In the genomic region with DNA sequence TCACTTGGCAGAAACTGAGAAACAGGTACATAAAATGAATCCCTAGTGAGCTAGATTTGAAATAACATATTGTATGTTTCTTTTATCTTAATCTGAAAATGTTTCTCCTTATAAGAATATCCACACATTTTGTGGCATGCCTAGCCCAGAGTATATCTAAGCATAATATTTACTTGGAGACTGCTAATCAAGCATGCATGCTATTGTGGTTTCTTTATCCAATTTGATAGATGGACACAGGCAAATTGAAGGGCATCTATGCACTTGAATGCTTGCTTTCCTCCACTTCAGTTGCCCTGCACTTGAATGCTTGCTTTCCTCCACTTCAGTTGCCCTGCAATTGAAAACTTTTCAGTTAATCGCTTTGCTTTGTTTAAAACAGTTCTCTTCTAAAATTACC, we compare ENCODE assay signal across 20 cellular contexts.
"Had no signal": no experiment of that assay in that cellular context is flagged by ENCODE, and none has a peak within 500 bp of the region (broad histone marks: within the 10 kb centered on the region; RNA-seq: fewer than 3 reads in every experiment).

No MANE protein-coding gene starts in this region.

- H3K27ac ChIP-seq: dorsolateral prefrontal cortex, neutrophil, parathyroid adenoma, right lobe of liver, vagina had no signal

- DNase-seq: dorsolateral prefrontal cortex; effector CD4-positive, alpha-beta T cell; head of caudate nucleus; right lobe of liver; small intestine; stimulated activated CD4-positive, alpha-beta T cell treated with anti-CD3 and anti-CD28 coated beads, Interleukin-15, amount 100 ng/mL, for 24 hours; stimulated activated CD4-positive, alpha-beta T cell treated with anti-CD3 and anti-CD28 coated beads, Interleukin-2, amount 100 ng/mL, for 48 hours; stimulated activated naive B cell treated with anti-CD40 and anti-IgM and Interleukin-4, amounts not matched to agents 10 μg/mL and 1 μg/mL and 100 μg/mL, for 72 hours; trophoblast cell had no signal

- H3K27me3 Mint-ChIP-seq: memory B cell; natural killer cell treated with Interleukin-12 subunit alpha and Interleukin-12 subunit beta and Interleukin-15 and Interleukin-18, amount 100 ng/mL, for 72 hours; progenitor cell of endocrine pancreas; stimulated activated naive B cell treated with anti-CD40 and anti-IgM and Interleukin-4, amounts not matched to agents 10 μg/mL and 1 μg/mL and 100 μg/mL, for 72 hours; stimulated activated naive CD8-positive, alpha-beta T cell treated with anti-CD3 and anti-CD28 coated beads, Interleukin-15, Interleukin-2, amounts not matched to agents 100 ng/mL and 50 ng/mL, for 24 hours had no signal

- ATAC-seq: natural killer cell treated with Interleukin-12 subunit alpha and Interleukin-12 subunit beta and Interleukin-15 and Interleukin-18, amount 100 ng/mL, for 72 hours; right lobe of liver; stimulated activated naive B cell treated with anti-CD40 and anti-IgM and Interleukin-4, amounts not matched to agents 10 μg/mL and 1 μg/mL and 100 μg/mL, for 72 hours had no signal

- H3K27ac Mint-ChIP-seq: memory B cell; natural killer cell treated with Interleukin-12 subunit alpha and Interleukin-12 subunit beta and Interleukin-15 and Interleukin-18, amount 100 ng/mL, for 72 hours; progenitor cell of endocrine pancreas; stimulated activated naive B cell treated with anti-CD40 and anti-IgM and Interleukin-4, amounts not matched to agents 10 μg/mL and 1 μg/mL and 100 μg/mL, for 72 hours; stimulated activated naive CD8-positive, alpha-beta T cell treated with anti-CD3 and anti-CD28 coated beads, Interleukin-15, Interleukin-2, amounts not matched to agents 100 ng/mL and 50 ng/mL, for 24 hours had no signal

- H3K9me3 Mint-ChIP-seq: memory B cell; neural crest cell; stimulated activated naive B cell treated with anti-CD40 and anti-IgM and Interleukin-4, amounts not matched to agents 10 μg/mL and 1 μg/mL and 100 μg/mL, for 72 hours; stimulated activated naive CD8-positive, alpha-beta T cell treated with anti-CD3 and anti-CD28 coated beads, Interleukin-15, Interleukin-2, amounts not matched to agents 100 ng/mL and 50 ng/mL, for 24 hours had no signal

- H3K9ac ChIP-seq: parathyroid adenoma had no signal

- H3K36me3 ChIP-seq: neutrophil, right lobe of liver, vagina had no signal

- H3K9me3 ChIP-seq: neutrophil, right lobe of liver, vagina had no signal

- H3K4me3 ChIP-seq: dorsolateral prefrontal cortex, lung, right lobe of liver, vagina had no signal

- H2AFZ ChIP-seq: parathyroid adenoma had no signal

- FAIRE-seq: frontal cortex, keratinocyte, small intestine had no signal

- H3K36me3 Mint-ChIP-seq: memory B cell; natural killer cell treated with Interleukin-12 subunit alpha and Interleukin-12 subunit beta and Interleukin-15 and Interleukin-18, amount 100 ng/mL, for 72 hours; stimulated activated naive B cell treated with anti-CD40 and anti-IgM and Interleukin-4, amounts not matched to agents 10 μg/mL and 1 μg/mL and 100 μg/mL, for 72 hours had no signal

- H3K4me1 ChIP-seq: parathyroid adenoma, right lobe of liver, vagina had no signal

- H3K4me1 Mint-ChIP-seq: memory B cell; neural crest cell; stimulated activated naive B cell treated with anti-CD40 and anti-IgM and Interleukin-4, amounts not matched to agents 10 μg/mL and 1 μg/mL and 100 μg/mL, for 72 hours had no signal

- H3K4me3 Mint-ChIP-seq: memory B cell; natural killer cell treated with Interleukin-12 subunit alpha and Interleukin-12 subunit beta and Interleukin-15 and Interleukin-18, amount 100 ng/mL, for 72 hours; neural crest cell; stimulated activated naive B cell treated with anti-CD40 and anti-IgM and Interleukin-4, amounts not matched to agents 10 μg/mL and 1 μg/mL and 100 μg/mL, for 72 hours; stimulated activated naive CD8-positive, alpha-beta T cell treated with anti-CD3 and anti-CD28 coated beads, Interleukin-15, Interleukin-2, amounts not matched to agents 100 ng/mL and 50 ng/mL, for 24 hours had no signal

- H3K27me3 ChIP-seq: dorsolateral prefrontal cortex, neutrophil, right lobe of liver, vagina had no signal

- H3K79me2 ChIP-seq: parathyroid adenoma had no signal
